ENCODE assay signal across 22 cellular contexts in genomic region chr14:89493406-89493805, GRCh38.
A peak's percentile ranks its signal among the peaks of the same experiment; 100 is the strongest.
DNase-seq lines count a peak whose midpoint lies in the region; ATAC-seq and TF ChIP-seq lines count a peak whose summit lies in the region.
"Had no signal": no experiment of that assay in that cellular context is flagged by ENCODE, and none has a peak within 500 bp of the region (broad histone marks: within the 10 kb centered on the region; RNA-seq: fewer than 3 reads in every experiment).

No MANE protein-coding gene starts in this region.

- DNase-seq in G401 (ENCODE audit: low spot score): peak; percentile 63
- DNase-seq in glomerular visceral epithelial cell (ENCODE audit: extremely low spot score): peak; percentile 25
- DNase-seq in SK-N-SH: no peak
- DNase-seq in stimulated activated CD4-positive, alpha-beta T cell treated with anti-CD3 and anti-CD28 coated beads, Interleukin-4, amount 100 ng/mL, for 1 hour: no peak
- no peak for DNase-seq in T1000 (lab: John Stamatoyannopoulos, UW)
- DNase-seq: activated CD4-positive, alpha-beta T cell treated with anti-CD3 and anti-CD28 coated beads for 4 hours; activated CD8-positive, alpha-beta memory T cell treated with anti-CD3 and anti-CD28 coated beads for 24 hours; activated effector memory CD4-positive, alpha-beta T cell treated with Interleukin-2 at 50 U/mL for 16 hours; activated naive CD8-positive, alpha-beta T cell treated with anti-CD3 and anti-CD28 coated beads, Interleukin-2, amount 10 ng/mL, durations not matched to agents 7 days and 5 days; CD8-positive, alpha-beta memory T cell; cortex of kidney; foreskin keratinocyte; mesendoderm; psoas muscle; stimulated activated naive CD4-positive, alpha-beta T cell treated with Interleukin-2 at 50 U/mL for 16 hours; testis; uterus had no signal

- TF ChIP-seq RAD21 in SK-N-SH (IDR thresholded peaks at IDR 0.05; ENCODE audit: low read length): no peak

- TF ChIP-seq CTCF in OCI-LY3 (IDR thresholded peaks at IDR 0.05; ENCODE audit: low read depth, low read length) (no peak), SK-N-SH (IDR thresholded peaks at IDR 0.05) (no peak)

- POLR2A ChIA-PET in SK-N-SH (lab: Yijun Ruan, JAX): no interaction called here

- H3K79me2 ChIP-seq in OCI-LY3 (ENCODE audit: low read length) (no peaks in the 10 kb centered on the region), SK-N-SH (ENCODE audit: insufficient read depth) (no peaks in the 10 kb centered on the region)

- H3K9ac ChIP-seq in OCI-LY3 (ENCODE audit: low read length) (no peak overlapping the region), SK-N-SH (no peak overlapping the region)

- H2AFZ ChIP-seq in OCI-LY3 (ENCODE audit: low read depth, low read length): no peak overlapping the region
- no peak overlapping the region for H2AFZ ChIP-seq in SK-N-SH (ENCODE audit: low read depth)

- ATAC-seq in stimulated activated memory B cell treated with anti-CD40 and anti-IgM and Interleukin-4, amounts not matched to agents 10 μg/mL and 1 μg/mL and 100 μg/mL, for 72 hours: no peak
- ATAC-seq: foreskin keratinocyte, psoas muscle had no signal

- H3F3A ChIP-seq in SK-N-SH (replicated peaks; ENCODE audit: insufficient read depth): no peaks in the 10 kb centered on the region

- H3K9me3 ChIP-seq in OCI-LY3 (ENCODE audit: insufficient read depth, low read length): no peaks in the 10 kb centered on the region
- no peaks in the 10 kb centered on the region for H3K9me3 ChIP-seq in SK-N-SH
- H3K9me3 ChIP-seq: ascending aorta, esophagus muscularis mucosa, psoas muscle, testis, uterus had no signal

- no peaks in the 10 kb centered on the region for H3K27me3 Mint-ChIP-seq in stimulated activated memory B cell treated with anti-CD40 and anti-IgM and Interleukin-4, amounts not matched to agents 10 μg/mL and 1 μg/mL and 100 μg/mL, for 72 hours
- H3K27me3 Mint-ChIP-seq: activated naive CD8-positive, alpha-beta T cell treated with anti-CD3 and anti-CD28 coated beads, Interleukin-2, amount 10 ng/mL, durations not matched to agents 7 days and 5 days; CD8-positive, alpha-beta memory T cell had no signal

- H3K27me3 ChIP-seq in OCI-LY3 (ENCODE audit: low read depth, low read length): peaks cover 23% of the 10 kb centered on the region
- no peaks in the 10 kb centered on the region for H3K27me3 ChIP-seq in SK-N-SH (ENCODE audit: insufficient read depth)
- H3K27me3 ChIP-seq: ascending aorta, esophagus muscularis mucosa, foreskin keratinocyte, testis, uterus had no signal

- peak overlapping the region; percentile 62 for H3K27ac Mint-ChIP-seq in stimulated activated memory B cell treated with anti-CD40 and anti-IgM and Interleukin-4, amounts not matched to agents 10 μg/mL and 1 μg/mL and 100 μg/mL, for 72 hours
- H3K27ac Mint-ChIP-seq: activated naive CD8-positive, alpha-beta T cell treated with anti-CD3 and anti-CD28 coated beads, Interleukin-2, amount 10 ng/mL, durations not matched to agents 7 days and 5 days; T-helper 1 cell treated with Interleukin-12 subunit alpha and Interleukin-12 subunit beta and Interleukin-4 antibody, amounts not matched to agents 30 μg/mL and 1 μg/mL, for 36 hours had no signal

- peaks cover 12% of the 10 kb centered on the region for H3K4me1 ChIP-seq in OCI-LY3 (ENCODE audit: low read length)
- peaks cover 0 to 8% of the 10 kb centered on the region in 2 experiments; a peak in 2 of 4 replicates for H3K4me1 ChIP-seq in SK-N-SH (ENCODE audit: control insufficient read depth in 1 of 2, insufficient read depth in 2 of 2, low read depth in 1 of 2, low read length in 1 of 2)
- H3K4me1 ChIP-seq: foreskin keratinocyte, psoas muscle, uterus had no signal

- no peak overlapping the region for H3K27ac ChIP-seq in OCI-LY3 (ENCODE audit: low read length)
- H3K27ac ChIP-seq in SK-N-SH (ENCODE audit: low read depth in 2 of 2, low read length in 1 of 2): no peak overlapping the region
- H3K27ac ChIP-seq: ascending aorta, esophagus muscularis mucosa, foreskin keratinocyte, psoas muscle, testis, uterus had no signal

- H3K4me3 ChIP-seq in OCI-LY3 (ENCODE audit: low read length): peak overlapping the region; percentile 30; the same call in 1 of the 2 replicates
- H3K4me3 ChIP-seq in SK-N-SH (ENCODE audit: low read depth in 2 of 2, low read length in 1 of 2): no peak overlapping the region
- H3K4me3 ChIP-seq: ascending aorta, esophagus muscularis mucosa, psoas muscle, testis, uterus had no signal

- H3K9me3 Mint-ChIP-seq in stimulated activated memory B cell treated with anti-CD40 and anti-IgM and Interleukin-4, amounts not matched to agents 10 μg/mL and 1 μg/mL and 100 μg/mL, for 72 hours: no peaks in the 10 kb centered on the region
- H3K9me3 Mint-ChIP-seq: activated naive CD8-positive, alpha-beta T cell treated with anti-CD3 and anti-CD28 coated beads, Interleukin-2, amount 10 ng/mL, durations not matched to agents 7 days and 5 days; CD8-positive, alpha-beta memory T cell; T-helper 1 cell treated with Interleukin-12 subunit alpha and Interleukin-12 subunit beta and Interleukin-4 antibody, amounts not matched to agents 30 μg/mL and 1 μg/mL, for 36 hours had no signal

- peak overlapping the region; percentile 59 for H3K4me3 Mint-ChIP-seq in stimulated activated memory B cell treated with anti-CD40 and anti-IgM and Interleukin-4, amounts not matched to agents 10 μg/mL and 1 μg/mL and 100 μg/mL, for 72 hours
- H3K4me3 Mint-ChIP-seq: activated naive CD8-positive, alpha-beta T cell treated with anti-CD3 and anti-CD28 coated beads, Interleukin-2, amount 10 ng/mL, durations not matched to agents 7 days and 5 days; CD8-positive, alpha-beta memory T cell; T-helper 1 cell treated with Interleukin-12 subunit alpha and Interleukin-12 subunit beta and Interleukin-4 antibody, amounts not matched to agents 30 μg/mL and 1 μg/mL, for 36 hours had no signal

- TF ChIP-seq EP300 in SK-N-SH (IDR thresholded peaks at IDR 0.05; ENCODE audit: borderline replicate concordance in 1 of 2, low read depth in 1 of 2, low read length in 1 of 2): no peak

- CTCF ChIA-PET in SK-N-SH (lab: Yijun Ruan, JAX): no interaction called here

- H3K36me3 ChIP-seq in OCI-LY3 (replicated peaks; ENCODE audit: low read depth, low read length) (no peaks in the 10 kb centered on the region), SK-N-SH (replicated peaks in 1 of 2; ENCODE audit: control insufficient read depth in 1 of 2, insufficient read depth in 2 of 2, low read length in 1 of 2) (no peaks in the 10 kb centered on the region)
- H3K36me3 ChIP-seq: ascending aorta, esophagus muscularis mucosa, uterus had no signal

- H3K9me2 ChIP-seq in SK-N-SH: no peaks in the 10 kb centered on the region

- H4K20me1 ChIP-seq in OCI-LY3 (ENCODE audit: insufficient read depth, low read length): no peaks in the 10 kb centered on the region
- H4K20me1 ChIP-seq in SK-N-SH (ENCODE audit: insufficient read depth): no peaks in the 10 kb centered on the region

- WGBS in SK-N-SH (ENCODE audit: low lambda C conversion rate): 81% methylated on average over 4 of the region's 4 CpGs

- H3K4me2 ChIP-seq in OCI-LY3 (ENCODE audit: low read length) (peak overlapping the region; percentile 51), SK-N-SH (no peak overlapping the region)

- in situ Hi-C loops in G401 (cut with HindIII; ENCODE audit: low sequenced_read_pairs): no loop called here

- H3K4me1 Mint-ChIP-seq in stimulated activated memory B cell treated with anti-CD40 and anti-IgM and Interleukin-4, amounts not matched to agents 10 μg/mL and 1 μg/mL and 100 μg/mL, for 72 hours: peaks cover 22% of the 10 kb centered on the region

- no peaks in the 10 kb centered on the region for H3K36me3 Mint-ChIP-seq in stimulated activated memory B cell treated with anti-CD40 and anti-IgM and Interleukin-4, amounts not matched to agents 10 μg/mL and 1 μg/mL and 100 μg/mL, for 72 hours

TF ChIP-seq in SK-N-SH, 30 proteins besides CTCF, POLR2A, EP300 and RAD21 (continues in another document):
- no peak for TF ChIP-seq FOXJ3 (CRISPR knock-in tag; IDR thresholded peaks at IDR 0.05)
- no peak for TF ChIP-seq TAF1 (IDR thresholded peaks at IDR 0.05; ENCODE audit: borderline replicate concordance, low read depth, low read length)
- TF ChIP-seq IRF3 (IDR thresholded peaks at IDR 0.05; ENCODE audit: low read depth, low read length): no peak
- TF ChIP-seq YY1 (IDR thresholded peaks at IDR 0.05; ENCODE audit: low read depth): no peak
- TF ChIP-seq TEAD4 (IDR thresholded peaks at IDR 0.05; ENCODE audit: borderline replicate concordance, insufficient read depth): no peak
- TF ChIP-seq MXI1 (IDR thresholded peaks at IDR 0.05; ENCODE audit: low read depth, low read length): no peak
- no peak for TF ChIP-seq USF1 (IDR thresholded peaks at IDR 0.05; ENCODE audit: borderline replicate concordance, low read depth)
- no peak for TF ChIP-seq RFX5 (IDR thresholded peaks at IDR 0.05; ENCODE audit: low read length)
- no peak for TF ChIP-seq RCOR1 (IDR thresholded peaks at IDR 0.05; ENCODE audit: low read length)

Comparison
In these comparisons a context has a peak if more than half of its experiments do, and no peak if none do; other contexts are left out.
1. DNase-seq: peak in G401 (single experiment) and glomerular visceral epithelial cell (single experiment); none in SK-N-SH (single experiment), stimulated activated CD4-positive, alpha-beta T cell treated with anti-CD3 and anti-CD28 coated beads, Interleukin-4, amount 100 ng/mL, for 1 hour (single experiment) and T1000 (single experiment).